ENCODE assay signal across 23 cellular contexts in genomic region chr2:100923461-100924020, GRCh38.
DNase-seq lines count a peak whose midpoint lies in the region; ATAC-seq, FAIRE-seq and TF ChIP-seq lines count a peak whose summit lies in the region.
"Had no signal": no experiment of that assay in that cellular context is flagged by ENCODE, and none has a peak within 500 bp of the region (broad histone marks: within the 10 kb centered on the region; RNA-seq: fewer than 3 reads in every experiment).

No MANE protein-coding gene starts in this region.

- H3K27ac ChIP-seq in liver (ENCODE audit: low read depth in 1 of 2, low read length in 2 of 2) (peak overlapping the region; percentile 19 to 92), HepG2 (ENCODE audit: extremely low read length, insufficient read depth, low read length) (no peak overlapping the region), upper lobe of right lung (no peak overlapping the region)
- H3K27ac ChIP-seq: WERI-Rb-1 had no signal

- TF ChIP-seq CTCF in liver (IDR thresholded peaks at IDR 0.05; ENCODE audit: low read depth, low read length, missing input control) (no peak), HepG2 (CRISPR knock-in tag; IDR thresholded peaks at IDR 0.05) (no peak), mesothelial cell of epicardium (IDR thresholded peaks at IDR 0.05; ENCODE audit: unreplicated experiment) (no peak), upper lobe of right lung (IDR thresholded peaks at IDR 0.05) (no peak)

- H3K9me3 ChIP-seq in liver (ENCODE audit: control insufficient read depth in 4 of 4, low read length in 3 of 4), result no peaks in the 10 kb centered on the region
- no peaks in the 10 kb centered on the region for H3K9me3 ChIP-seq in HepG2 (ENCODE audit: low read length)
- H3K9me3 ChIP-seq in upper lobe of right lung, result no peaks in the 10 kb centered on the region
- H3K9me3 ChIP-seq: body of pancreas, Peyer's patch, tibial nerve had no signal

- WGBS in liver, result 94% methylated on average over 9 of the region's 9 CpGs
- WGBS in HepG2 (ENCODE audit: low lambda C conversion rate), result 95% methylated on average over 9 of the region's 9 CpGs

- H3K4me3 Mint-ChIP-seq in central memory CD8-positive, alpha-beta T cell, result no peak overlapping the region
- H3K4me3 Mint-ChIP-seq in mesothelial cell of epicardium, result no peak overlapping the region
- H3K4me3 Mint-ChIP-seq: activated CD8-positive, alpha-beta T cell treated with anti-CD3 and anti-CD28 coated beads, Interleukin-2, amount 10 ng/mL, durations not matched to agents 7 days and 5 days; activated naive CD8-positive, alpha-beta T cell treated with anti-CD3 and anti-CD28 coated beads, Interleukin-2, amount 10 ng/mL, durations not matched to agents 7 days and 5 days had no signal

- H3K79me2 ChIP-seq in HepG2 (ENCODE audit: insufficient read depth, low read length), result no peaks in the 10 kb centered on the region

- no peak for ATAC-seq in HepG2
- no peak for ATAC-seq in central memory CD8-positive, alpha-beta T cell (replicated peaks; ENCODE audit: extremely low read depth, poor library complexity, severe bottlenecking)
- peak; percentile 8 for ATAC-seq in upper lobe of right lung
- ATAC-seq in HG03095 (IDR thresholded peaks at IDR 0.05; ENCODE audit: unreplicated experiment), result no peak
- no peak for ATAC-seq in HG03039 (IDR thresholded peaks at IDR 0.05; ENCODE audit: unreplicated experiment)

- H3K36me3 ChIP-seq in liver (ENCODE audit: control insufficient read depth in 4 of 4, insufficient read depth in 3 of 4, low read depth in 1 of 4, low read length in 3 of 4) (peaks cover 0 to 4% (median under 1%) of the 10 kb centered on the region in 4 donors), HepG2 (replicated peaks in 1 of 2; ENCODE audit: control insufficient read depth in 1 of 2, insufficient read depth in 2 of 2, low read length in 2 of 2) (peaks cover 33 to 66% of the 10 kb centered on the region in 2 experiments), upper lobe of right lung (no peaks in the 10 kb centered on the region)
- H3K36me3 ChIP-seq: WERI-Rb-1 had no signal

- H3K36me3 Mint-ChIP-seq in central memory CD8-positive, alpha-beta T cell (ENCODE audit: insufficient read depth), result no peaks in the 10 kb centered on the region
- H3K36me3 Mint-ChIP-seq in mesothelial cell of epicardium, result no peaks in the 10 kb centered on the region
- H3K36me3 Mint-ChIP-seq: CD8-positive, alpha-beta memory T cell had no signal

- FAIRE-seq in HepG2 (lab: Jason Lieb, UNC), result no peak
- FAIRE-seq in GM19239 (lab: Jason Lieb, UNC), result no peak
- FAIRE-seq: colon, G401.6 had no signal

- intact Hi-C loops in HepG2 (cut with micrococcal nuclease; ENCODE audit: unreplicated experiment), result no loop called here
- intact Hi-C loops in upper lobe of right lung (cut with DNase I), result no loop called here

- H3K4me2 ChIP-seq in HepG2 (ENCODE audit: low read depth, low read length), result no peak overlapping the region

- no peaks in the 10 kb centered on the region for H3K9me3 Mint-ChIP-seq in central memory CD8-positive, alpha-beta T cell
- peaks cover 5% of the 10 kb centered on the region for H3K9me3 Mint-ChIP-seq in mesothelial cell of epicardium
- H3K9me3 Mint-ChIP-seq: activated naive CD8-positive, alpha-beta T cell treated with anti-CD3 and anti-CD28 coated beads, Interleukin-2, amount 10 ng/mL, durations not matched to agents 7 days and 5 days; CD8-positive, alpha-beta memory T cell had no signal

- TF ChIP-seq EP300 in HepG2 (IDR thresholded peaks at IDR 0.05; ENCODE audit: low read depth in 2 of 2, low read length in 2 of 2) (no peak), HepG2 (CRISPR knock-in tag; IDR thresholded peaks at IDR 0.05; ENCODE audit: borderline replicate concordance) (no peak)

- H3K9ac ChIP-seq in liver (ENCODE audit: low read depth in 1 of 2, low read length in 2 of 2), result no peak overlapping the region
- no peak overlapping the region for H3K9ac ChIP-seq in HepG2 (ENCODE audit: insufficient read depth, low read depth, low read length)

- peaks cover 0 to 24% (median 13%) of the 10 kb centered on the region in 4 donors for H3K4me1 ChIP-seq in liver (ENCODE audit: control insufficient read depth in 4 of 4, insufficient read depth in 4 of 4, low read length in 3 of 4)
- H3K4me1 ChIP-seq in HepG2 (ENCODE audit: insufficient read depth, low read length), result no peaks in the 10 kb centered on the region
- H3K4me1 ChIP-seq in upper lobe of right lung, result no peaks in the 10 kb centered on the region
- H3K4me1 ChIP-seq: tibial nerve had no signal

- TF ChIP-seq RAD21 in liver (IDR thresholded peaks at IDR 0.05) (no peak), HepG2 (CRISPR knock-in tag; IDR thresholded peaks at IDR 0.05) (no peak)

- H3K27me3 Mint-ChIP-seq in central memory CD8-positive, alpha-beta T cell, result no peaks in the 10 kb centered on the region
- peaks cover 12% of the 10 kb centered on the region for H3K27me3 Mint-ChIP-seq in mesothelial cell of epicardium (ENCODE audit: low read depth)
- H3K27me3 Mint-ChIP-seq: CD8-positive, alpha-beta memory T cell had no signal

- peak overlapping the region; percentile 82 for H3K27ac Mint-ChIP-seq in central memory CD8-positive, alpha-beta T cell (ENCODE audit: low read depth)
- H3K27ac Mint-ChIP-seq in mesothelial cell of epicardium, result peak overlapping the region; percentile 28

- no TSS peak for BruUV-seq in HepG2 (replicated peaks; lab: Mats Ljungman, UMichigan)

- H3K4me3 ChIP-seq in liver (ENCODE audit: low read depth in 1 of 3, low read length in 3 of 3), result no peak overlapping the region
- H3K4me3 ChIP-seq in HepG2 (replicated peaks in 1 of 3; ENCODE audit: insufficient read depth in 1 of 3, low read depth in 2 of 3, low read length in 3 of 3), result no peak overlapping the region
- H3K4me3 ChIP-seq in upper lobe of right lung, result no peak overlapping the region
- H3K4me3 ChIP-seq: body of pancreas had no signal

- H2AFZ ChIP-seq in HepG2 (ENCODE audit: low read length), result no peak overlapping the region

- H3K27me3 ChIP-seq in liver (ENCODE audit: control insufficient read depth in 4 of 4, insufficient read depth in 4 of 4, low read length in 3 of 4), result no peaks in the 10 kb centered on the region
- no peaks in the 10 kb centered on the region for H3K27me3 ChIP-seq in HepG2 (ENCODE audit: control insufficient read depth in 1 of 2, insufficient read depth in 2 of 2, low read length in 2 of 2)
- no peaks in the 10 kb centered on the region for H3K27me3 ChIP-seq in upper lobe of right lung
- H3K27me3 ChIP-seq: body of pancreas, Peyer's patch, tibial nerve had no signal

- CTCF ChIA-PET in HepG2 (lab: Yijun Ruan, JAX; ENCODE audit: low intra/inter-chr PET ratio, low total read pairs), result no interaction called here

- H3K4me1 Mint-ChIP-seq in central memory CD8-positive, alpha-beta T cell, result peaks cover 7% of the 10 kb centered on the region
- H3K4me1 Mint-ChIP-seq in mesothelial cell of epicardium, result peaks cover 16% of the 10 kb centered on the region
- H3K4me1 Mint-ChIP-seq: activated naive CD8-positive, alpha-beta T cell treated with anti-CD3 and anti-CD28 coated beads, Interleukin-2, amount 10 ng/mL, durations not matched to agents 7 days and 5 days had no signal

- no peak for DNase-seq in HepG2 (ENCODE audit: low spot score)
- DNase-seq in central memory CD8-positive, alpha-beta T cell (ENCODE audit: low spot score in 2 of 2), result no peak
- DNase-seq in mesothelial cell of epicardium (ENCODE audit: low spot score in 2 of 2, unreplicated experiment in 2 of 2), result no peak
- no peak for DNase-seq in upper lobe of right lung
- no peak for DNase-seq in GM19239 (ENCODE audit: insufficient read length, low spot score)
- DNase-seq: activated CD8-positive, alpha-beta T cell treated with anti-CD3 and anti-CD28 coated beads, Interleukin-2, amount 10 ng/mL, durations not matched to agents 7 days and 5 days; activated naive CD8-positive, alpha-beta T cell treated with anti-CD3 and anti-CD28 coated beads, Interleukin-2, amount 10 ng/mL, durations not matched to agents 7 days and 5 days; activated T-cell treated with anti-CD3 and anti-CD28 coated beads, Interleukin-2, amount 50 U/mL, for 48 hours; body of pancreas; CD8-positive, alpha-beta memory T cell; glutamatergic neuron; H7; NCI-H1417; stimulated activated CD4-positive, alpha-beta T cell treated with anti-CD3 and anti-CD28 coated beads, Interleukin-4, amount 100 ng/mL, for 1 hour; stimulated activated naive CD4-positive, alpha-beta T cell; WERI-Rb-1 had no signal

- POLR2A ChIA-PET in HepG2 (lab: Yijun Ruan, JAX), result no interaction called here

- in situ Hi-C loops in HepG2 (cut with HindIII; ENCODE audit: extremely low pct_ligation_motif_present, low pct_unique_long_range_greater_than_20kb), result no loop called here

- no peak for TF ChIP-seq POLR2A in HepG2 (IDR thresholded peaks at IDR 0.05; ENCODE audit: insufficient read depth in 1 of 2, low read depth in 2 of 2, low read length in 2 of 2)

- H4K20me1 ChIP-seq in HepG2 (ENCODE audit: insufficient read depth, low read length), result no peaks in the 10 kb centered on the region

TF ChIP-seq in liver, 16 proteins besides CTCF, POLR2A, EP300 and RAD21:
- TF ChIP-seq RXRA (IDR thresholded peaks at IDR 0.05) (no peak), FOXA2 (IDR thresholded peaks at IDR 0.05) (no peak), EGR1 (IDR thresholded peaks at IDR 0.05; ENCODE audit: low read depth in 2 of 2) (no peak), HNF4G (IDR thresholded peaks at IDR 0.05) (no peak)

TF ChIP-seq in HepG2, 621 proteins besides CTCF, POLR2A, EP300 and RAD21:
- TF ChIP-seq CHD4 (IDR thresholded peaks at IDR 0.05; ENCODE audit: borderline replicate concordance, low read length) (no peak), NFIC (IDR thresholded peaks at IDR 0.05; ENCODE audit: low read length) (no peak), RFXANK (CRISPR knock-in tag; IDR thresholded peaks at IDR 0.05) (no peak), ZMAT5 (CRISPR knock-in tag; IDR thresholded peaks at IDR 0.05; ENCODE audit: borderline replicate concordance, low read depth) (no peak), ARID2 (CRISPR knock-in tag; IDR thresholded peaks at IDR 0.05; ENCODE audit: borderline replicate concordance) (no peak), MED13 (CRISPR knock-in tag; IDR thresholded peaks at IDR 0.05) (no peak)

Comparison
In these comparisons a context has a peak if more than half of its experiments do, and no peak if none do; other contexts are left out.
1. H3K27ac ChIP-seq: peak in liver (2 of 2); none in HepG2 (single experiment) and upper lobe of right lung (single experiment).